19 cellular contexts compared by ENCODE assay signal in the genomic region with DNA sequence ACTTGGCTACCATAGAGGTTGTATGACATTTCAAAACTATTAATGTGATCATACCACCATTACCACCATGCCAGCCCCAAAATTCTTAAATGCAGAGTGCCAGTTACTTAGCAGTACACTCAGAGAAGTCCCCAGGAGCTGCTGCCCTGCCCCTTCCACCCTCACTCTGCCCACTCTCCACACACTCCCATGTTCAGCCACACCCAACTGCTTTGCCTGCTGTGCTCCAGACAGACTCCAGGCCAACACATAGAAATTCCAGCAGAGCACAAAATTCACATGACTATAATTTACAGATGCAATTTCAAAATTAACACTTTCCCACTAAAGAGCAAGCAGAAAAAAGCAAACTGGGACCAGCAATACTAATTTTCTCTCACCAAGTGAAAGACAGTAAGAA.
DNase-seq lines count a peak whose midpoint lies in the region; FAIRE-seq and TF ChIP-seq lines count a peak whose summit lies in the region.
"Had no signal": no experiment of that assay in that cellular context is flagged by ENCODE, and none has a peak within 500 bp of the region (broad histone marks: within the 10 kb centered on the region; RNA-seq: fewer than 3 reads in every experiment).

No MANE protein-coding gene starts in this region.

- CTCF ChIA-PET in activated CD4-positive, alpha-beta T cell treated with anti-CD3 and anti-CD28 coated beads, Interleukin-2, amount 10 ng/mL, durations not matched to agents 7 days and 5 days (lab: Charles Lee), result interaction anchor here (7.1 kb wide), 1 partner anchor 338 kb away, joined by 76 read pairs; no protein-coding TSS in a partner anchor

- no peak overlapping the region for H3K4me3 ChIP-seq in Loucy (ENCODE audit: low read length, poor library complexity, severe bottlenecking)
- peak overlapping the region; percentile 57 for H3K4me3 ChIP-seq in coronary artery
- H3K4me3 ChIP-seq in neural progenitor cell, result no peak overlapping the region
- H3K4me3 ChIP-seq in prostate gland, result no peak overlapping the region
- H3K4me3 ChIP-seq: sigmoid colon had no signal

- H3K9me3 Mint-ChIP-seq in activated CD4-positive, alpha-beta T cell treated with anti-CD3 and anti-CD28 coated beads, Interleukin-2, amount 10 ng/mL, durations not matched to agents 7 days and 5 days, result peaks cover 2% of the 10 kb centered on the region
- no peaks in the 10 kb centered on the region for H3K9me3 Mint-ChIP-seq in neural progenitor cell
- H3K9me3 Mint-ChIP-seq: mesothelial cell of epicardium had no signal

- FAIRE-seq in D721Med (lab: Jason Lieb, UNC), result no peak

- POLR2A ChIA-PET in activated CD4-positive, alpha-beta T cell treated with anti-CD3 and anti-CD28 coated beads, Interleukin-2, amount 10 ng/mL, durations not matched to agents 7 days and 5 days (lab: Charles Lee), result no interaction called here

- H3K4me3 Mint-ChIP-seq in activated CD4-positive, alpha-beta T cell treated with anti-CD3 and anti-CD28 coated beads, Interleukin-2, amount 10 ng/mL, durations not matched to agents 7 days and 5 days, result no peak overlapping the region
- H3K4me3 Mint-ChIP-seq in neural progenitor cell, result no peak overlapping the region
- H3K4me3 Mint-ChIP-seq: mesothelial cell of epicardium had no signal

- H3K27ac ChIP-seq in coronary artery, result no peak overlapping the region
- no peak overlapping the region for H3K27ac ChIP-seq in neural progenitor cell
- no peak overlapping the region for H3K27ac ChIP-seq in prostate gland
- H3K27ac ChIP-seq: sigmoid colon had no signal

- H3K27me3 ChIP-seq in Loucy (ENCODE audit: insufficient read depth, low read length, poor library complexity, severe bottlenecking) (no peaks in the 10 kb centered on the region), neural progenitor cell (no peaks in the 10 kb centered on the region), prostate gland (replicated peaks; ENCODE audit: insufficient read depth) (no peaks in the 10 kb centered on the region)
- H3K27me3 ChIP-seq: sigmoid colon had no signal

- H4K20me1 ChIP-seq in Loucy (ENCODE audit: insufficient read depth, low read length, poor library complexity, severe bottlenecking), result peaks cover 60% of the 10 kb centered on the region
- H4K20me1 ChIP-seq in neural progenitor cell (ENCODE audit: low read depth), result no peaks in the 10 kb centered on the region

- intact Hi-C loops in prostate gland (cut with DNase I), result no loop called here

- H3K79me2 ChIP-seq in Loucy (ENCODE audit: insufficient read depth, low read length) (peaks cover 96% of the 10 kb centered on the region), neural progenitor cell (ENCODE audit: low read depth) (no peaks in the 10 kb centered on the region)

- H3K27me3 Mint-ChIP-seq in activated CD4-positive, alpha-beta T cell treated with anti-CD3 and anti-CD28 coated beads, Interleukin-2, amount 10 ng/mL, durations not matched to agents 7 days and 5 days, result no peaks in the 10 kb centered on the region
- H3K27me3 Mint-ChIP-seq in neural progenitor cell (ENCODE audit: insufficient read depth, low read depth), result peaks cover 2% of the 10 kb centered on the region

- H3K4me1 ChIP-seq in Loucy (ENCODE audit: insufficient read depth, low read length, poor library complexity, severe bottlenecking) (peaks cover 77% of the 10 kb centered on the region), neural progenitor cell (peaks cover 4% of the 10 kb centered on the region), prostate gland (replicated peaks) (peaks cover 4% of the 10 kb centered on the region)
- H3K4me1 ChIP-seq: sigmoid colon had no signal

- no peaks in the 10 kb centered on the region for H3K9me2 ChIP-seq in Loucy (replicated peaks; ENCODE audit: low read depth, low read length)

- no peaks in the 10 kb centered on the region for H3K36me3 Mint-ChIP-seq in activated CD4-positive, alpha-beta T cell treated with anti-CD3 and anti-CD28 coated beads, Interleukin-2, amount 10 ng/mL, durations not matched to agents 7 days and 5 days (ENCODE audit: low read depth)
- H3K36me3 Mint-ChIP-seq in neural progenitor cell, result no peaks in the 10 kb centered on the region
- H3K36me3 Mint-ChIP-seq: mesothelial cell of epicardium had no signal

- H3K9me3 ChIP-seq in Loucy (ENCODE audit: insufficient read depth, low read depth, low read length) (no peaks in the 10 kb centered on the region), neural progenitor cell (ENCODE audit: low read depth) (no peaks in the 10 kb centered on the region), prostate gland (no peaks in the 10 kb centered on the region)
- H3K9me3 ChIP-seq: sigmoid colon had no signal

- no peak overlapping the region for H2AFZ ChIP-seq in Loucy (ENCODE audit: low read length)
- H2AFZ ChIP-seq in neural progenitor cell (replicated peaks), result peak overlapping the region; percentile 7

- no peak for TF ChIP-seq POLR2A in prostate gland (IDR thresholded peaks at IDR 0.05)

- peaks cover 45% of the 10 kb centered on the region for H3K4me1 Mint-ChIP-seq in activated CD4-positive, alpha-beta T cell treated with anti-CD3 and anti-CD28 coated beads, Interleukin-2, amount 10 ng/mL, durations not matched to agents 7 days and 5 days
- peaks cover 8% of the 10 kb centered on the region for H3K4me1 Mint-ChIP-seq in neural progenitor cell

- no peak for DNase-seq in activated CD4-positive, alpha-beta T cell treated with anti-CD3 and anti-CD28 coated beads, Interleukin-2, amount 10 ng/mL, durations not matched to agents 7 days and 5 days
- DNase-seq in activated CD4-positive, alpha-beta T cell treated with anti-CD3 and anti-CD28 coated beads, Interleukin-2, amount 50 U/mL, for 1 hour, result no peak
- DNase-seq in coronary artery (ENCODE audit: low spot score), result no peak
- DNase-seq in neural progenitor cell (ENCODE audit: low spot score), result no peak
- no peak for DNase-seq in glomerular visceral epithelial cell (ENCODE audit: extremely low spot score)
- no peak for DNase-seq in prostate gland (ENCODE audit: low spot score)
- DNase-seq in D721Med (ENCODE audit: insufficient read length, low spot score), result no peak
- DNase-seq: activated T-cell treated with anti-CD3 and anti-CD28 coated beads for 4 hours; amygdala; Calu3; GDM1; H7; NCI-H2081 treated with DMSO at 0.1 percent for 48 hours; NCI-H748 treated with DMSO at 0.1 percent for 48 hours; sigmoid colon; stimulated activated CD4-positive, alpha-beta T cell treated with anti-CD3 and anti-CD28 coated beads, Interleukin-4, amount 100 ng/mL, for 1 hour; trophoblast cell had no signal

- no peak overlapping the region for H3K4me2 ChIP-seq in Loucy (ENCODE audit: low read depth, low read length, poor library complexity, severe bottlenecking)
- H3K4me2 ChIP-seq in neural progenitor cell, result no peak overlapping the region

- peak overlapping the region; percentile 4 for H3K9ac ChIP-seq in Loucy (ENCODE audit: low read depth, low read length, poor library complexity, severe bottlenecking)
- H3K9ac ChIP-seq in neural progenitor cell, result no peak overlapping the region

- H3F3A ChIP-seq in Loucy (ENCODE audit: low read depth) (no peaks in the 10 kb centered on the region), neural progenitor cell (ENCODE audit: low read depth) (no peaks in the 10 kb centered on the region)

- TF ChIP-seq CTCF in Loucy (conservative IDR thresholded peaks at IDR 0.05; ENCODE audit: low read length), result no peak
- TF ChIP-seq CTCF in coronary artery (IDR thresholded peaks at IDR 0.05), result no peak
- no peak for TF ChIP-seq CTCF in neural progenitor cell (IDR thresholded peaks at IDR 0.05)
- no peak for TF ChIP-seq CTCF in prostate gland (IDR thresholded peaks at IDR 0.05)
- TF ChIP-seq CTCF in D721Med (IDR thresholded peaks at IDR 0.05; ENCODE audit: insufficient read depth, missing control alignments), result no peak

- H3K36me3 ChIP-seq in Loucy (ENCODE audit: insufficient read depth, low read length) (peaks cover 4% of the 10 kb centered on the region; the same call in 1 of the 2 replicates), neural progenitor cell (no peaks in the 10 kb centered on the region), prostate gland (no peaks in the 10 kb centered on the region)
- H3K36me3 ChIP-seq: sigmoid colon had no signal

- H3K27ac Mint-ChIP-seq in activated CD4-positive, alpha-beta T cell treated with anti-CD3 and anti-CD28 coated beads, Interleukin-2, amount 10 ng/mL, durations not matched to agents 7 days and 5 days, result peak overlapping the region; percentile 33
- no peak overlapping the region for H3K27ac Mint-ChIP-seq in neural progenitor cell
- H3K27ac Mint-ChIP-seq: mesothelial cell of epicardium had no signal
